In the genomic region with DNA sequence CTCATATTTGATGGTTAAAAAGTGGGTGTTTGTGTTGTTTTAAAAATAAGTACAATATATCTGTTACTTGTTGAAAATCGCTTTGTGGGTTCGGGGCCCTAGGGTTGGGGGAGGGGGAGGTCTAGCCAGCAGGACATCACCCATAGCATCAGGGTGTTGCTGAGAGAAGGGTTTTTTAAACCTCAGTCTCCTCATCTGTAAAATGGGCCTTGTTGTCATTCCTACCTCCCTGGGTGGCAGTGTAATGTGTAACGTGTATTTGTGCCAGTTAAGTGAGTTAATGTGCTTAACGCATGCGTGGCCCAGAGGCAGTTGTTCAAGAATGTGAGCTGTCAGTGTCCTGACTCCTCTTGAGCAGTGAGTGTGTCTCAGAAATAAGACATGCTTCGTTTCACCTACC, we compare ENCODE assay signal across 22 cellular contexts.
"Had no signal": no experiment of that assay in that cellular context is flagged by ENCODE, and none has a peak within 500 bp of the region (broad histone marks: within the 10 kb centered on the region; RNA-seq: fewer than 3 reads in every experiment).

No MANE protein-coding gene starts in this region.

- H3K9ac ChIP-seq: KMS-11, SK-N-SH had no signal

- H3K4me2 ChIP-seq: KMS-11, SK-N-SH had no signal

- H3K9me3 ChIP-seq: SK-N-SH had no signal

- H3K27ac ChIP-seq: HL-60, KMS-11 had no signal

- ATAC-seq: Panc1, PC-3 had no signal

- DNase-seq: IMR-90; Kasumi-1; MM.1S; NCI-H1092 treated with DMSO at 0.1 percent for 48 hours; NCI-H1436; NCI-H187; NCI-H2029; NCI-H2081 treated with DMSO at 0.1 percent for 48 hours; NCI-H2171; NCI-H345; NCI-H446 treated with DMSO at 0.1 percent for 48 hours; NCI-H510A treated with DMSO at 0.1 percent for 48 hours; NCI-H526; NCI-H82; NK-92 treated with Interleukin-12 subunit alpha and Interleukin-12 subunit beta, amount 100 ng/mL, for 24 hours; PC-3; SHP77; SK-N-SH; SW 1271 had no signal
